ENCODE assay signal across 11 cellular contexts in the genomic region with DNA sequence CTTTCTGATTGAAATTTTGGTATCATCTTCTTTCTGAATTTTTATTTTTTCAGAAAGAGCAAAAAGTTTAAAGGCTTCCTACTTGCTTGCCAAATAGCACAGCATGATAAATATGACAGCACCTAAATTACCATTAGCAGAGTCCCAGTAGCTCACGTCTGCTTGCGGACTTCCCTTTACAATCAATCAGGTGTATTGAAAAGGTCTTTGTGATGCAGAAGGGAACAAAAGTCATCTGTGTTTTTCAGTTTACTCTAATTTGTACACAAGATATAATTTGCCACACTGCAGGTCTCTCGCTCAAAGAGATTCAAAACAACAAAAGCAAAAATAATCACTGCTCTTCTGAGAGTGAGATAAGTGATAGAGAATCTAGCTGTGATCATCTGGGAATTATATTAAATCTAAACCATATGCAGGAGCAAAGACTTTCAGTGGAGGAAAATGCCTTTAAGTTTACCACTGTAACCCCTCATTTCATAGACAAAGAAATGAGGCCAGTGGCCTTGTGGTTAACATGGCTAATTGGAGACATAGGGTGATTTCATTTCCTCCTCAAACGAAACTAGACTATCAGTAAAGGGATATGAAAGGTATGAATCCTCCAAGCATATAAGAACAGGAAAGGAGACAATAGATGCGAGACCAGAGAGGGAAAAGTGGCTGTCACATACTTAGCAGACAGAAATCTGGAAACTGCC.
DNase-seq lines count a peak whose midpoint lies in the region; ATAC-seq and TF ChIP-seq lines count a peak whose summit lies in the region.
"Had no signal": no experiment of that assay in that cellular context is flagged by ENCODE, and none has a peak within 500 bp of the region (broad histone marks: within the 10 kb centered on the region; RNA-seq: fewer than 3 reads in every experiment).

No MANE protein-coding gene starts in this region.

- no peak overlapping the region for H3K4me3 Mint-ChIP-seq in stimulated activated memory B cell treated with anti-CD40 and anti-IgM and Interleukin-4, amounts not matched to agents 10 μg/mL and 1 μg/mL and 100 μg/mL, for 72 hours
- H3K4me3 Mint-ChIP-seq in activated CD8-positive, alpha-beta T cell treated with anti-CD3 and anti-CD28 coated beads for 36 hours = no peak overlapping the region

- DNase-seq in NCI-H2227 (lab: John Stamatoyannopoulos, UW; ENCODE audit: unreplicated experiment) (peak; percentile 14), NCI-H2227 treated with DMSO at 0.1 percent for 48 hours (lab: John Stamatoyannopoulos, UW) (no peak), ureter (ENCODE audit: low spot score) (no peak), sciatic nerve (ENCODE audit: low spot score) (no peak)
- no peak for DNase-seq in activated CD8-positive, alpha-beta T cell treated with anti-CD3 and anti-CD28 coated beads for 36 hours
- DNase-seq: activated CD4-positive, alpha-beta T cell treated with anti-CD3 and anti-CD28 coated beads, Interleukin-2, amount 50 U/mL, for 4 hours; amygdala; SHP77 had no signal

- CTCF ChIA-PET in activated CD8-positive, alpha-beta T cell treated with anti-CD3 and anti-CD28 coated beads for 36 hours (lab: Charles Lee) = no interaction called here

- H3K36me3 Mint-ChIP-seq in stimulated activated memory B cell treated with anti-CD40 and anti-IgM and Interleukin-4, amounts not matched to agents 10 μg/mL and 1 μg/mL and 100 μg/mL, for 72 hours = no peaks in the 10 kb centered on the region
- no peaks in the 10 kb centered on the region for H3K36me3 Mint-ChIP-seq in activated CD8-positive, alpha-beta T cell treated with anti-CD3 and anti-CD28 coated beads for 36 hours (ENCODE audit: low read depth)

- POLR2A ChIA-PET in activated CD8-positive, alpha-beta T cell treated with anti-CD3 and anti-CD28 coated beads for 36 hours (lab: Charles Lee) = interaction anchor here (1.0 kb wide), 1 partner anchor 17 kb away, joined by 3 read pairs; no protein-coding TSS in a partner anchor

- H3K27me3 Mint-ChIP-seq in stimulated activated memory B cell treated with anti-CD40 and anti-IgM and Interleukin-4, amounts not matched to agents 10 μg/mL and 1 μg/mL and 100 μg/mL, for 72 hours = peaks cover 7% of the 10 kb centered on the region
- no peaks in the 10 kb centered on the region for H3K27me3 Mint-ChIP-seq in activated CD8-positive, alpha-beta T cell treated with anti-CD3 and anti-CD28 coated beads for 36 hours

- H3K4me1 Mint-ChIP-seq in stimulated activated memory B cell treated with anti-CD40 and anti-IgM and Interleukin-4, amounts not matched to agents 10 μg/mL and 1 μg/mL and 100 μg/mL, for 72 hours = peaks cover 7% of the 10 kb centered on the region
- no peaks in the 10 kb centered on the region for H3K4me1 Mint-ChIP-seq in activated CD8-positive, alpha-beta T cell treated with anti-CD3 and anti-CD28 coated beads for 36 hours (ENCODE audit: low read depth)

- no peaks in the 10 kb centered on the region for H3K9me3 Mint-ChIP-seq in stimulated activated memory B cell treated with anti-CD40 and anti-IgM and Interleukin-4, amounts not matched to agents 10 μg/mL and 1 μg/mL and 100 μg/mL, for 72 hours
- no peaks in the 10 kb centered on the region for H3K9me3 Mint-ChIP-seq in activated CD8-positive, alpha-beta T cell treated with anti-CD3 and anti-CD28 coated beads for 36 hours

- H3K27ac Mint-ChIP-seq in stimulated activated memory B cell treated with anti-CD40 and anti-IgM and Interleukin-4, amounts not matched to agents 10 μg/mL and 1 μg/mL and 100 μg/mL, for 72 hours = no peak overlapping the region
- no peak overlapping the region for H3K27ac Mint-ChIP-seq in activated CD8-positive, alpha-beta T cell treated with anti-CD3 and anti-CD28 coated beads for 36 hours

- intact Hi-C loops in activated CD8-positive, alpha-beta T cell treated with anti-CD3 and anti-CD28 coated beads for 36 hours (cut with micrococcal nuclease) = no loop called here
- intact Hi-C loops in sciatic nerve (cut with DNase I) = no loop called here

- ATAC-seq in GM21825 (IDR thresholded peaks at IDR 0.05; ENCODE audit: unreplicated experiment) = peak; percentile 98
- peak; percentile 92 for ATAC-seq in HG03280 (IDR thresholded peaks at IDR 0.05; ENCODE audit: unreplicated experiment)
- peak; percentile 62 for ATAC-seq in stimulated activated memory B cell treated with anti-CD40 and anti-IgM and Interleukin-4, amounts not matched to agents 10 μg/mL and 1 μg/mL and 100 μg/mL, for 72 hours
- no peak for ATAC-seq in activated CD8-positive, alpha-beta T cell treated with anti-CD3 and anti-CD28 coated beads for 36 hours
- ATAC-seq in sciatic nerve = no peak

- TF ChIP-seq CTCF in activated CD8-positive, alpha-beta T cell treated with anti-CD3 and anti-CD28 coated beads for 36 hours (IDR thresholded peaks at IDR 0.05) = no peak

Comparison
In these comparisons a context has a peak if more than half of its experiments do, and no peak if none do; other contexts are left out.
1. ATAC-seq: peak in GM21825 (single experiment), HG03280 (single experiment) and stimulated activated memory B cell treated with anti-CD40 and anti-IgM and Interleukin-4, amounts not matched to agents 10 μg/mL and 1 μg/mL and 100 μg/mL, for 72 hours (single experiment); none in activated CD8-positive, alpha-beta T cell treated with anti-CD3 and anti-CD28 coated beads for 36 hours (single experiment) and sciatic nerve (single experiment).